In the genomic region with DNA sequence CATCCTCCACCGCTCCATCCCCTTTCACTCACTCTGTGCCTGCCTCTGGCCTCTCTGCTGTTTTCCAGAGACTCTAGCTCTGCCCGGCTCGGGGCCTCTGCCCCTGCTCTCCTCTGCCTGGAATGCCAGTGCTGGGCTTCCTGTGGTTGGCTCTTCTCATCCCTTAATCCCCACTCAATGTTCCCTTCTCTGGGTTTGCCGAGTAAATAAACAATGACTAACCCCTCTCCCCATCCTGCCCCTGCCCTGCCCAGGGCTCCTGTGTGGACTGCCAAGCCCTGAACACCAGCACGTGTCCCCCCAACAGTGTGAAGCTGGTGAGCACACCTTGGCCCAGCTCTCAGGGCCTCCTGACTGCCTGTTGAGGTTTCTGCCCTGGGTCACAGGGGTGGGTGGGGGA, we compare ENCODE assay signal across 1 cellular context.
TF ChIP-seq lines count a peak whose summit lies in the region.

No MANE protein-coding gene starts in this region.

TF ChIP-seq in HepG2, 621 proteins besides CTCF, POLR2A, EP300 and RAD21 (continued from another document and continues in another):
- no peak for TF ChIP-seq ZNF710 (CRISPR knock-in tag; IDR thresholded peaks at IDR 0.05; ENCODE audit: borderline replicate concordance)
- no peak for TF ChIP-seq ZBTB42 (CRISPR knock-in tag; IDR thresholded peaks at IDR 0.05)
- TF ChIP-seq BHLHE40 (IDR thresholded peaks at IDR 0.05; ENCODE audit: low read length): peak; percentile 64; the same call in 1 of the 2 replicates
- no peak for TF ChIP-seq ZNF776 (CRISPR knock-in tag; IDR thresholded peaks at IDR 0.05)
- no peak for TF ChIP-seq ZNF484 (CRISPR knock-in tag; IDR thresholded peaks at IDR 0.05; ENCODE audit: borderline replicate concordance, low read depth)
- peak; percentile 68 for TF ChIP-seq ZNF687 (CRISPR knock-in tag; IDR thresholded peaks at IDR 0.05)
- peak; percentile 58; the same call in 1 of the 2 replicates for TF ChIP-seq MAX (IDR thresholded peaks at IDR 0.05)
- no peak for TF ChIP-seq ZNF430 (CRISPR knock-in tag; IDR thresholded peaks at IDR 0.05)
- peak; percentile 47; the same call in 1 of the 2 replicates for TF ChIP-seq SAP130 (CRISPR knock-in tag; IDR thresholded peaks at IDR 0.05; ENCODE audit: low read depth)
- TF ChIP-seq, protein P1, sequence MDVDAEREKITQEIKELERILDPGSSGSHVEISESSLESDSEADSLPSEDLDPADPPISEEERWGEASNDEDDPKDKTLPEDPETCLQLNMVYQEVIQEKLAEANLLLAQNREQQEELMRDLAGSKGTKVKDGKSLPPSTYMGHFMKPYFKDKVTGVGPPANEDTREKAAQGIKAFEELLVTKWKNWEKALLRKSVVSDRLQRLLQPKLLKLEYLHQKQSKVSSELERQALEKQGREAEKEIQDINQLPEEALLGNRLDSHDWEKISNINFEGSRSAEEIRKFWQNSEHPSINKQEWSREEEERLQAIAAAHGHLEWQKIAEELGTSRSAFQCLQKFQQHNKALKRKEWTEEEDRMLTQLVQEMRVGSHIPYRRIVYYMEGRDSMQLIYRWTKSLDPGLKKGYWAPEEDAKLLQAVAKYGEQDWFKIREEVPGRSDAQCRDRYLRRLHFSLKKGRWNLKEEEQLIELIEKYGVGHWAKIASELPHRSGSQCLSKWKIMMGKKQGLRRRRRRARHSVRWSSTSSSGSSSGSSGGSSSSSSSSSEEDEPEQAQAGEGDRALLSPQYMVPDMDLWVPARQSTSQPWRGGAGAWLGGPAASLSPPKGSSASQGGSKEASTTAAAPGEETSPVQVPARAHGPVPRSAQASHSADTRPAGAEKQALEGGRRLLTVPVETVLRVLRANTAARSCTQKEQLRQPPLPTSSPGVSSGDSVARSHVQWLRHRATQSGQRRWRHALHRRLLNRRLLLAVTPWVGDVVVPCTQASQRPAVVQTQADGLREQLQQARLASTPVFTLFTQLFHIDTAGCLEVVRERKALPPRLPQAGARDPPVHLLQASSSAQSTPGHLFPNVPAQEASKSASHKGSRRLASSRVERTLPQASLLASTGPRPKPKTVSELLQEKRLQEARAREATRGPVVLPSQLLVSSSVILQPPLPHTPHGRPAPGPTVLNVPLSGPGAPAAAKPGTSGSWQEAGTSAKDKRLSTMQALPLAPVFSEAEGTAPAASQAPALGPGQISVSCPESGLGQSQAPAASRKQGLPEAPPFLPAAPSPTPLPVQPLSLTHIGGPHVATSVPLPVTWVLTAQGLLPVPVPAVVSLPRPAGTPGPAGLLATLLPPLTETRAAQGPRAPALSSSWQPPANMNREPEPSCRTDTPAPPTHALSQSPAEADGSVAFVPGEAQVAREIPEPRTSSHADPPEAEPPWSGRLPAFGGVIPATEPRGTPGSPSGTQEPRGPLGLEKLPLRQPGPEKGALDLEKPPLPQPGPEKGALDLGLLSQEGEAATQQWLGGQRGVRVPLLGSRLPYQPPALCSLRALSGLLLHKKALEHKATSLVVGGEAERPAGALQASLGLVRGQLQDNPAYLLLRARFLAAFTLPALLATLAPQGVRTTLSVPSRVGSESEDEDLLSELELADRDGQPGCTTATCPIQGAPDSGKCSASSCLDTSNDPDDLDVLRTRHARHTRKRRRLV (CRISPR knock-in tag; IDR thresholded peaks at IDR 0.05): no peak
- TF ChIP-seq ARNT (IDR thresholded peaks at IDR 0.05): no peak
- no peak for TF ChIP-seq ZNF883 (CRISPR knock-in tag; IDR thresholded peaks at IDR 0.05; ENCODE audit: not compliant biosample characterization)
- no peak for TF ChIP-seq REL (CRISPR knock-in tag; conservative IDR thresholded peaks at IDR 0.05)
- TF ChIP-seq BORCS8-MEF2B (CRISPR knock-in tag; IDR thresholded peaks at IDR 0.05): no peak
- no peak for TF ChIP-seq CENPT (CRISPR knock-in tag; IDR thresholded peaks at IDR 0.05; ENCODE audit: low read depth)
- no peak for TF ChIP-seq FUBP1 (CRISPR knock-in tag; IDR thresholded peaks at IDR 0.05; ENCODE audit: borderline replicate concordance)
- no peak for TF ChIP-seq ATF1 (CRISPR knock-in tag; IDR thresholded peaks at IDR 0.05)
- TF ChIP-seq ZNF329 (CRISPR knock-in tag; IDR thresholded peaks at IDR 0.05; ENCODE audit: low read depth): no peak
- TF ChIP-seq MEF2D (CRISPR knock-in tag; IDR thresholded peaks at IDR 0.05): no peak
- TF ChIP-seq, protein P2, sequence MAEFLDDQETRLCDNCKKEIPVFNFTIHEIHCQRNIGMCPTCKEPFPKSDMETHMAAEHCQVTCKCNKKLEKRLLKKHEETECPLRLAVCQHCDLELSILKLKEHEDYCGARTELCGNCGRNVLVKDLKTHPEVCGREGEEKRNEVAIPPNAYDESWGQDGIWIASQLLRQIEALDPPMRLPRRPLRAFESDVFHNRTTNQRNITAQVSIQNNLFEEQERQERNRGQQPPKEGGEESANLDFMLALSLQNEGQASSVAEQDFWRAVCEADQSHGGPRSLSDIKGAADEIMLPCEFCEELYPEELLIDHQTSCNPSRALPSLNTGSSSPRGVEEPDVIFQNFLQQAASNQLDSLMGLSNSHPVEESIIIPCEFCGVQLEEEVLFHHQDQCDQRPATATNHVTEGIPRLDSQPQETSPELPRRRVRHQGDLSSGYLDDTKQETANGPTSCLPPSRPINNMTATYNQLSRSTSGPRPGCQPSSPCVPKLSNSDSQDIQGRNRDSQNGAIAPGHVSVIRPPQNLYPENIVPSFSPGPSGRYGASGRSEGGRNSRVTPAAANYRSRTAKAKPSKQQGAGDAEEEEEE (CRISPR knock-in tag; IDR thresholded peaks at IDR 0.05; ENCODE audit: borderline replicate concordance): no peak
- no peak for TF ChIP-seq RXRB (CRISPR knock-in tag; IDR thresholded peaks at IDR 0.05; ENCODE audit: borderline replicate concordance)
- TF ChIP-seq, protein P3, sequence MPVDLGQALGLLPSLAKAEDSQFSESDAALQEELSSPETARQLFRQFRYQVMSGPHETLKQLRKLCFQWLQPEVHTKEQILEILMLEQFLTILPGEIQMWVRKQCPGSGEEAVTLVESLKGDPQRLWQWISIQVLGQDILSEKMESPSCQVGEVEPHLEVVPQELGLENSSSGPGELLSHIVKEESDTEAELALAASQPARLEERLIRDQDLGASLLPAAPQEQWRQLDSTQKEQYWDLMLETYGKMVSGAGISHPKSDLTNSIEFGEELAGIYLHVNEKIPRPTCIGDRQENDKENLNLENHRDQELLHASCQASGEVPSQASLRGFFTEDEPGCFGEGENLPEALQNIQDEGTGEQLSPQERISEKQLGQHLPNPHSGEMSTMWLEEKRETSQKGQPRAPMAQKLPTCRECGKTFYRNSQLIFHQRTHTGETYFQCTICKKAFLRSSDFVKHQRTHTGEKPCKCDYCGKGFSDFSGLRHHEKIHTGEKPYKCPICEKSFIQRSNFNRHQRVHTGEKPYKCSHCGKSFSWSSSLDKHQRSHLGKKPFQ (CRISPR knock-in tag; IDR thresholded peaks at IDR 0.05; ENCODE audit: insufficient replicate concordance): peak; percentile 98
- TF ChIP-seq, protein P4, sequence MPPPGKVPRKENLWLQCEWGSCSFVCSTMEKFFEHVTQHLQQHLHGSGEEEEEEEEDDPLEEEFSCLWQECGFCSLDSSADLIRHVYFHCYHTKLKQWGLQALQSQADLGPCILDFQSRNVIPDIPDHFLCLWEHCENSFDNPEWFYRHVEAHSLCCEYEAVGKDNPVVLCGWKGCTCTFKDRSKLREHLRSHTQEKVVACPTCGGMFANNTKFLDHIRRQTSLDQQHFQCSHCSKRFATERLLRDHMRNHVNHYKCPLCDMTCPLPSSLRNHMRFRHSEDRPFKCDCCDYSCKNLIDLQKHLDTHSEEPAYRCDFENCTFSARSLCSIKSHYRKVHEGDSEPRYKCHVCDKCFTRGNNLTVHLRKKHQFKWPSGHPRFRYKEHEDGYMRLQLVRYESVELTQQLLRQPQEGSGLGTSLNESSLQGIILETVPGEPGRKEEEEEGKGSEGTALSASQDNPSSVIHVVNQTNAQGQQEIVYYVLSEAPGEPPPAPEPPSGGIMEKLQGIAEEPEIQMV (CRISPR knock-in tag; IDR thresholded peaks at IDR 0.05; ENCODE audit: low read depth): no peak
- no peak for TF ChIP-seq CBX1 (IDR thresholded peaks at IDR 0.05; ENCODE audit: low read depth)
- no peak for TF ChIP-seq SAFB2 (CRISPR knock-in tag; IDR thresholded peaks at IDR 0.05; ENCODE audit: borderline replicate concordance, low read depth)
- no peak for TF ChIP-seq KMT2B (CRISPR knock-in tag; IDR thresholded peaks at IDR 0.05)
